7 cellular contexts compared by ENCODE assay signal in the genomic region with DNA sequence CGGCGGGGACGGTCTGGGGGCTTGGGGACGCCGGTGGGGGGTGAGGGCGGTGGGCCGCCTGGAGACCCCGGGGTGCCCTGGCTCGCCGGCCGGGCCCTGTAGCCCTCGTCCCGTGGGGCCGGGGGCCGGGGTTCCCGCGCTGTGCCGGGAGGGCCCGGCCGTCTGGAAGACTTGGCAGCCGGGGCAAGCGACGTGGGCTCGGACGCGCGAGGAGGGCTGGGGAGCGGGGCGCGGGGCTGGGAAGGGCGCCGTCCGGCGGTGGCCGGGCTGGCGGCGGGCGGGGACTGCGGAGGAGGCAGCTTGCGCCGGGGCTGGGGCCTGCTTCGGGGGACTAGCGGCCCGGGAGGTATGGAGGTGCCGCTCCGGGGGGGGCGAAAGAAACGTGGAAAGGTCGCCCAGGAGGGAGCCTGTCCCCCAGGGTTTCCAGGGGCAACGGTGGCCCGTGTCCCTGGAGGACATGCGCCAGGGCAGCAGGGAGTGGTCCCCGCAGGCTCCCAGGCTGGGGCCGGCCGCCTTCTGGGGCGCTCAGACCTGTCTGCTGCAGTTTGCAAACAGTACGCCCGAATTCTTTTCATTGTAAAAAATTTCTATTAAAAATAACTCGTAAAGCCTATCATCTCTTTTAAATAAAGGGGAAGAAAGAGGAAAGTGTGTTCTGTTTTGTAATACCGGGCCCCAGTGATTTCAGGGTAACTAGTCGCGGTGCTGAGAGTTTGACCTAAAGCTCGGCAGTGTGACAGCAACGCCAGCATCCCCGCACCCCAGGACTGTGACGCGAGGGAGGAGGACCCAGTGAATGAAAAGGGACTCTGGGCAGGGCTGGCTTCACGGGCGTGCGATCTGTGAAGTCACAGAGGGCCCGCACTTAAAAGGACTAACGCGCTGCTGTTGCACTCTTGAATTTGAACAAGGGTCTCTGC. TPM values are rescaled to one million over a fixed set of nuclear protein-coding genes. Genes with fewer than 3 reads are reported as not detected.
DNase-seq lines count a peak whose midpoint lies in the region; ATAC-seq and TF ChIP-seq lines count a peak whose summit lies in the region.

No MANE protein-coding gene starts in this region.

- H3K4me3 ChIP-seq in mucosa of descending colon, result peak overlapping the region; percentile 46

- H3K36me3 ChIP-seq in mucosa of descending colon (ENCODE audit: low read depth), result no peaks in the 10 kb centered on the region

- peak overlapping the region; percentile 65 for H3K27ac ChIP-seq in epithelial cell of prostate

- ATAC-seq in GM18519 (IDR thresholded peaks at IDR 0.05; ENCODE audit: low FRiP score, unreplicated experiment) (peak; percentile 36), HG02798 (IDR thresholded peaks at IDR 0.05; ENCODE audit: poor library complexity, unreplicated experiment) (peak; percentile 54), mucosa of descending colon (peak; percentile 53)

- no peak for TF ChIP-seq CTCF in mucosa of descending colon (IDR thresholded peaks at IDR 0.05)

- peak; percentile 31 for DNase-seq in NCI-H460 (ENCODE audit: extremely low read depth, low read depth)
- DNase-seq in activated T-cell treated with anti-CD3 and anti-CD28 coated beads for 1 hour (ENCODE audit: low read depth), result peak; percentile 45
- DNase-seq in epithelial cell of prostate (ENCODE audit: low read depth, low spot score), result no peak
- DNase-seq in mucosa of descending colon, result peak; percentile 82 to 84 (median 82)
- DNase-seq in stimulated activated CD8-positive, alpha-beta memory T cell treated with anti-CD3 and anti-CD28 coated beads, Interleukin-7, amount 100 ng/mL, for 48 hours (ENCODE audit: extremely low read depth in 1 of 2, low read depth in 1 of 2), result peak; percentile 43 to 68

- no peaks in the 10 kb centered on the region for H3K9me3 ChIP-seq in mucosa of descending colon

- intact Hi-C loops in mucosa of descending colon (cut with DNase I, micrococcal nuclease), result no loop called here

- peaks cover 18% of the 10 kb centered on the region for H3K4me1 ChIP-seq in mucosa of descending colon (ENCODE audit: low read depth)

RNA-seq across cellular contexts. Expression of gene ANKH, which starts 0.8 kb away (rescaled TPM):
- total RNA-seq in NCI-H460 (2014; rRNA removed; shearing (Covaris generic)), result 30.6 and 30.8 TPM in 2 replicates
- 17.3 and 33.5 TPM in 2 replicates for polyA plus RNA-seq in NCI-H460 (2014; cell fraction: nucleus; rRNA removed)
- total RNA-seq in mucosa of descending colon, result 100 to 1,000 TPM in 2 of 3 donors, 10 to 100 TPM in 1; 85.4 to 177 (median 105) TPM
